In the genomic region with DNA sequence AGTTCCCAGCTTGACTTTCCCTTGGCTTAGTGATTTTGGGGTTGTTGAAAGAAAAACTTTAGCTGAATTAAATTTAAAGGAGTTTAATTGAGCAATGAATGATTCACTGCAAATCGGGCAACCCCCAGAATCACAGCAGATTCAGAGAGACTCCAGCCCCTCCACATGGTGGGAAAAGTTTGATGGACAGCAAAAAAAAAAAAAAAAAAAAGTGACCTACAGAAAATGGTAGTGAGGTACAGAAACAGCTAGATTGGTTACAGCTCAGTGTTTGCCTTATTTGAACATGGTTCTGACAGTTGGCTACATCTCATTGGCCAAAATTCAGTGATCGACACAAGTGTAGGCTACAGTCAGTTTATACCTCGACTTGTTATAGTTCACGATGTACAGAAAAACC, we compare ENCODE assay signal across 1 cellular context.
TF ChIP-seq lines count a peak whose summit lies in the region.

No MANE protein-coding gene starts in this region.

TF ChIP-seq in GM23338, 12 proteins besides CTCF, POLR2A, EP300 and RAD21 (continued from another document):
- no peak for TF ChIP-seq ZNF462 (CRISPR knock-in tag; IDR thresholded peaks at IDR 0.05)
- no peak for TF ChIP-seq STAT1 (IDR thresholded peaks at IDR 0.05; ENCODE audit: unreplicated experiment)
